Comparison of ENCODE assay signal across 9 cellular contexts in the genomic region with DNA sequence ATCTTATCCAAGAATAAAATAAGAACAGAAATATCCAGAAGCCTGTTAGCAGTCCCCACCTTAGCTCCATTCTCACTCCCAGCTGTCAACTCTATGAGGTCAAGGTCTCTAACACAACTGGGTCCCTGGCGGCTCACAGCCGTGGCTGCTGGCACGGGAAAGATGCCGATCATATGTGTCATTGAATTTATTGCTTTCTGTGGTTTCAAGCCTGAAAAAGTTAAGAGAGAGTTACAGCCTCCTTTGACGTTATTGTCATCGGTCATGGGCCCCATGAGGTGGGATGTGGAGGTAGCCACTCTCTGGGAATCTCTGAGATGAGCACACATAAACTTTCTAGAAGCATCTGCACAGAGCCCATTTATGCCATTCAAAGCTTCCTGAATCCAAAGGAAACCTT. TPM values are rescaled to one million over a fixed set of nuclear protein-coding genes. Genes with fewer than 3 reads are reported as not detected.
DNase-seq lines count a peak whose midpoint lies in the region; ATAC-seq and TF ChIP-seq lines count a peak whose summit lies in the region.
"Had no signal": no experiment of that assay in that cellular context is flagged by ENCODE, and none has a peak within 500 bp of the region (broad histone marks: within the 10 kb centered on the region; RNA-seq: fewer than 3 reads in every experiment).

No MANE protein-coding gene starts in this region.

- ATAC-seq in HG02870 (IDR thresholded peaks at IDR 0.05; ENCODE audit: unreplicated experiment): no peak

- TF ChIP-seq CTCF in mesothelial cell of epicardium (IDR thresholded peaks at IDR 0.05; ENCODE audit: unreplicated experiment): no peak
- no peak for TF ChIP-seq CTCF in GM10266 (IDR thresholded peaks at IDR 0.05; ENCODE audit: control insufficient read depth, insufficient read depth, low read depth, missing control alignments)

- H3K27me3 Mint-ChIP-seq in mesothelial cell of epicardium (ENCODE audit: low read depth): no peaks in the 10 kb centered on the region

- peaks cover 5% of the 10 kb centered on the region for H3K9me3 Mint-ChIP-seq in mesothelial cell of epicardium

- no peak overlapping the region for H3K4me3 Mint-ChIP-seq in mesothelial cell of epicardium

- no peaks in the 10 kb centered on the region for H3K36me3 Mint-ChIP-seq in mesothelial cell of epicardium

- H3K4me1 Mint-ChIP-seq in mesothelial cell of epicardium: peaks cover 47% of the 10 kb centered on the region

- H3K27ac Mint-ChIP-seq in mesothelial cell of epicardium: peak overlapping the region; percentile 93

- DNase-seq in AG20443 (ENCODE audit: low spot score) (peak; percentile 86), M059J (ENCODE audit: low read depth) (peak; percentile 99), brain pericyte (ENCODE audit: low read depth, low spot score) (peak; percentile 56), mesothelial cell of epicardium (ENCODE audit: low spot score in 2 of 2, unreplicated experiment in 2 of 2) (no peak), GM10266 (ENCODE audit: extremely low spot score) (no peak), cortex of kidney (lab: John Stamatoyannopoulos, UW) (no peak)
- no peak for DNase-seq in NK-92 treated with Interleukin-12 subunit alpha and Interleukin-12 subunit beta, amount 100 ng/mL, for 24 hours (lab: John Stamatoyannopoulos, UW)
- DNase-seq: MM.1S had no signal

RNA-seq across cellular contexts. Expression of a gene that starts 28.7 kb away (rescaled TPM):
- 5.0 and 9.0 TPM in 2 replicates for total RNA-seq in M059J (2014; rRNA removed; shearing (Covaris generic))
- 11.3 to 12.7 TPM (median 12.0 TPM) in 3 replicates for total RNA-seq in mesothelial cell of epicardium

Comparison
In these comparisons a context has a peak if more than half of its experiments do, and no peak if none do; other contexts are left out.
1. DNase-seq: peak in AG20443 (single experiment), M059J (single experiment) and brain pericyte (single experiment); none in mesothelial cell of epicardium (0 of 2), GM10266 (single experiment), cortex of kidney (single experiment) and NK-92 treated with Interleukin-12 subunit alpha and Interleukin-12 subunit beta, amount 100 ng/mL, for 24 hours (single experiment).